In genomic region chr4:75705198-75705712, GRCh38 we compare ENCODE assay signal across 18 cellular contexts. TPM values are rescaled to one million over a fixed set of nuclear protein-coding genes. Genes with fewer than 3 reads are reported as not detected.
DNase-seq lines count a peak whose midpoint lies in the region; FAIRE-seq and TF ChIP-seq lines count a peak whose summit lies in the region.
"Had no signal": no experiment of that assay in that cellular context is flagged by ENCODE, and none has a peak within 500 bp of the region (broad histone marks: within the 10 kb centered on the region; RNA-seq: fewer than 3 reads in every experiment).

No MANE protein-coding gene starts in this region.

- H3K23ac ChIP-seq in neuronal stem cell (ENCODE audit: low read depth, low read length, poor library complexity) = no peak overlapping the region

- H2AFZ ChIP-seq in neuronal stem cell (ENCODE audit: low read length) = peak overlapping the region; percentile 52

- DNase-seq in astrocyte of the spinal cord (ENCODE audit: low read depth, low spot score) (peak; percentile 14), iPS DF 6.9 (ENCODE audit: low read depth, low spot score) (peak; percentile 82), neuronal stem cell (ENCODE audit: low spot score) (peak; percentile 29), kidney (no peak), AG08396 (ENCODE audit: low spot score) (no peak), G401 (ENCODE audit: low spot score) (no peak)
- DNase-seq: activated CD4-positive, alpha-beta T cell treated with anti-CD3 and anti-CD28 coated beads for 1 hour; activated naive CD4-positive, alpha-beta T cell treated with Interleukin-2 at 50 U/mL for 16 hours; activated T-cell treated with anti-CD3 and anti-CD28 coated beads, Interleukin-2, amount 50 U/mL, for 4 hours; caudate nucleus; left cardiac atrium; NCI-H1694 treated with DMSO at 0.1 percent for 48 hours; SW 1271 had no signal

- in situ Hi-C loops in astrocyte of the spinal cord (cut with HindIII; ENCODE audit: low sequenced_read_pairs) = no loop called here
- in situ Hi-C loops in G401 (cut with HindIII; ENCODE audit: low sequenced_read_pairs) = no loop called here

- WGBS in iPS DF 6.9 (ENCODE audit: insufficient coverage, insufficient read length) = no CpG with 5 or more reads among the region's 4 CpGs
- WGBS in neuronal stem cell (ENCODE audit: extremely low coverage in 2 of 2, insufficient read length in 2 of 2, insufficient replicate concordance in 1 of 2), 2 donors = no CpG with 5 or more reads among the region's 4 CpGs

- no peaks in the 10 kb centered on the region for H3K9me3 ChIP-seq in HEK293 (ENCODE audit: control insufficient read depth, insufficient read depth, low read depth, low read length)
- H3K9me3 ChIP-seq in iPS DF 6.9 (ENCODE audit: control insufficient read depth, insufficient read depth, low read length) = no peaks in the 10 kb centered on the region
- no peaks in the 10 kb centered on the region for H3K9me3 ChIP-seq in neuronal stem cell (replicated peaks in 1 of 2; ENCODE audit: control insufficient read depth in 2 of 2, insufficient read depth in 1 of 2, low read depth in 1 of 2, low read length in 2 of 2)
- no peaks in the 10 kb centered on the region for H3K9me3 ChIP-seq in kidney (ENCODE audit: control insufficient read depth in 1 of 2, low read length in 2 of 2)
- H3K9me3 ChIP-seq: vagina had no signal

- no peaks in the 10 kb centered on the region; a peak in 1 of 3 replicates for H3K36me3 ChIP-seq in HEK293 (ENCODE audit: control insufficient read depth in 2 of 2, insufficient read depth in 1 of 2, low read length in 2 of 2)
- H3K36me3 ChIP-seq in iPS DF 6.9 (ENCODE audit: control insufficient read depth, insufficient read depth, low read length) = no peaks in the 10 kb centered on the region
- H3K36me3 ChIP-seq in neuronal stem cell (replicated peaks in 1 of 2; ENCODE audit: control insufficient read depth in 2 of 2, insufficient read depth in 2 of 2, low read length in 2 of 2) = peaks cover 0 to 3% of the 10 kb centered on the region in 2 donors
- H3K36me3 ChIP-seq in kidney (ENCODE audit: control insufficient read depth in 1 of 2, insufficient read depth in 2 of 2, low read length in 2 of 2) = no peaks in the 10 kb centered on the region
- H3K36me3 ChIP-seq: vagina had no signal

- H3K4me3 ChIP-seq in HEK293 (ENCODE audit: low read depth, low read length) (no peak overlapping the region), astrocyte of the spinal cord (ENCODE audit: low read depth, low read length) (no peak overlapping the region), iPS DF 6.9 (ENCODE audit: low read length) (no peak overlapping the region), neuronal stem cell (ENCODE audit: low read length in 2 of 2) (no peak overlapping the region), kidney (ENCODE audit: low read length in 2 of 2) (no peak overlapping the region)
- H3K4me3 ChIP-seq: vagina had no signal

- H2BK120ac ChIP-seq in neuronal stem cell (ENCODE audit: low read depth, low read length) = no peak overlapping the region

- no peak for TF ChIP-seq CTCF in HEK293 (tag by site-specific recombination; IDR thresholded peaks at IDR 0.05)
- no peak for TF ChIP-seq CTCF in astrocyte of the spinal cord (IDR thresholded peaks at IDR 0.05; ENCODE audit: low read depth, low read length)
- TF ChIP-seq CTCF in kidney (IDR thresholded peaks at IDR 0.05; ENCODE audit: borderline replicate concordance, extremely low read depth, insufficient read depth) = no peak

- no peak overlapping the region for H2AK5ac ChIP-seq in neuronal stem cell (ENCODE audit: low read depth, low read length)

- H2BK12ac ChIP-seq in neuronal stem cell (ENCODE audit: low read length) = no peak overlapping the region

- no peak for FAIRE-seq in kidney (lab: Jason Lieb, UNC)
- FAIRE-seq: D721Med, GM19239, TTC549 had no signal

- H3K9ac ChIP-seq in neuronal stem cell (ENCODE audit: low read depth, low read length, poor library complexity) (no peak overlapping the region), kidney (ENCODE audit: low read length in 2 of 2) (no peak overlapping the region)

- no peak overlapping the region for H4K91ac ChIP-seq in neuronal stem cell (ENCODE audit: low read depth, low read length, poor library complexity)

- H2BK5ac ChIP-seq in neuronal stem cell (ENCODE audit: low read length) = no peak overlapping the region

- POLR2A ChIA-PET in HEK293 (lab: Yijun Ruan, JAX) = no interaction called here

- H2BK15ac ChIP-seq in neuronal stem cell (ENCODE audit: low read length) = no peak overlapping the region

- no peaks in the 10 kb centered on the region for H3K79me1 ChIP-seq in neuronal stem cell (ENCODE audit: low read depth, low read length)

- peak overlapping the region; percentile 55 for H3K18ac ChIP-seq in neuronal stem cell (ENCODE audit: low read length)

- CTCF ChIA-PET in HEK293 (lab: Yijun Ruan, JAX) = no interaction called here

- intact Hi-C loops in kidney (cut with DNase I) = no loop called here

- H4K8ac ChIP-seq in neuronal stem cell (ENCODE audit: low read depth, low read length) = no peak overlapping the region

- no peak overlapping the region for H3K14ac ChIP-seq in neuronal stem cell (ENCODE audit: low read length)

- H3K27ac ChIP-seq in HEK293 (ENCODE audit: extremely low read depth, low read depth, low read length) = no peak overlapping the region
- no peak overlapping the region for H3K27ac ChIP-seq in iPS DF 6.9 (ENCODE audit: low read length)
- peak overlapping the region; percentile 66 for H3K27ac ChIP-seq in neuronal stem cell (replicated peaks; ENCODE audit: low read length)
- H3K27ac ChIP-seq in kidney (ENCODE audit: low read depth in 2 of 2, low read length in 2 of 2) = no peak overlapping the region
- H3K27ac ChIP-seq: vagina had no signal

- no peaks in the 10 kb centered on the region for H3K27me3 ChIP-seq in iPS DF 6.9 (ENCODE audit: control insufficient read depth, insufficient read depth, low read length)
- no peaks in the 10 kb centered on the region for H3K27me3 ChIP-seq in neuronal stem cell (ENCODE audit: control insufficient read depth in 3 of 3, insufficient read depth in 3 of 3, low read depth in 1 of 3, low read length in 3 of 3)
- H3K27me3 ChIP-seq: vagina had no signal

- no peaks in the 10 kb centered on the region for H3K4me1 ChIP-seq in HEK293 (ENCODE audit: control insufficient read depth, insufficient read depth, low read length)
- H3K4me1 ChIP-seq in iPS DF 6.9 (ENCODE audit: control insufficient read depth, insufficient read depth, low read length) = peaks cover 8% of the 10 kb centered on the region; the same call in 1 of the 2 replicates
- H3K4me1 ChIP-seq in neuronal stem cell (ENCODE audit: control insufficient read depth in 2 of 2, insufficient read depth in 1 of 2, low read depth in 1 of 2, low read length in 2 of 2) = peaks cover 7 to 10% of the 10 kb centered on the region in 2 donors
- H3K4me1 ChIP-seq in kidney (ENCODE audit: control insufficient read depth in 1 of 2, insufficient read depth in 1 of 2, low read depth in 1 of 2, low read length in 2 of 2) = peaks cover 0 to 8% of the 10 kb centered on the region in 2 donors
- H3K4me1 ChIP-seq: vagina had no signal

- no peak overlapping the region for H3K4ac ChIP-seq in neuronal stem cell (ENCODE audit: low read length)

- H3K4me2 ChIP-seq in neuronal stem cell (ENCODE audit: insufficient read depth, low read length, poor library complexity, severe bottlenecking) = no peak overlapping the region

TF ChIP-seq in HEK293, 187 proteins besides CTCF, POLR2A, EP300 and RAD21 (continues in another document):
- TF ChIP-seq GLIS1 (tag by site-specific recombination; IDR thresholded peaks at IDR 0.05) = peak; percentile 62
- TF ChIP-seq GLI4 (tag by site-specific recombination; IDR thresholded peaks at IDR 0.05) = no peak
- TF ChIP-seq SP3 (tag by site-specific recombination; IDR thresholded peaks at IDR 0.05) = no peak
- no peak for TF ChIP-seq ZNF548 (tag by site-specific recombination; IDR thresholded peaks at IDR 0.05)
- TF ChIP-seq ZNF26 (tag by site-specific recombination; IDR thresholded peaks at IDR 0.05) = no peak

RNA-seq across cellular contexts. Expression of gene USO1, which starts 19.1 kb away (rescaled TPM):
- polyA plus RNA-seq in neuronal stem cell (2013, experiment 1 of 2) = 48.2 TPM
- 49.8 TPM for polyA plus RNA-seq in neuronal stem cell (2013, experiment 2 of 2)
- total RNA-seq in kidney = 49.6 TPM
- 23.2 TPM for polyA plus RNA-seq in kidney (ENCODE audit: insufficient read depth, low read depth, low replicate concordance)
- total RNA-seq in G401 (2014; rRNA removed; shearing (Covaris generic)) = 41.4 and 65.0 TPM in 2 replicates

RNA-seq across cellular contexts. Expression of gene G3BP2, which starts 32.0 kb away (rescaled TPM):
- polyA plus RNA-seq in neuronal stem cell (2013, experiment 1 of 2) = 135 TPM
- polyA plus RNA-seq in neuronal stem cell (2013, experiment 2 of 2) = 136 TPM
- total RNA-seq in kidney = 111 TPM
- 31.4 TPM for polyA plus RNA-seq in kidney (ENCODE audit: insufficient read depth, low read depth, low replicate concordance)
- 45.0 and 45.8 TPM in 2 replicates for total RNA-seq in G401 (2014; rRNA removed; shearing (Covaris generic))

Comparison
In these comparisons a context has a peak if more than half of its experiments do, and no peak if none do; other contexts are left out.
1. DNase-seq: peak in astrocyte of the spinal cord (single experiment), iPS DF 6.9 (single experiment) and neuronal stem cell (single experiment); none in kidney (single experiment), AG08396 (single experiment) and G401 (single experiment).